ENCODE assay signal across 8 cellular contexts in the genomic region with DNA sequence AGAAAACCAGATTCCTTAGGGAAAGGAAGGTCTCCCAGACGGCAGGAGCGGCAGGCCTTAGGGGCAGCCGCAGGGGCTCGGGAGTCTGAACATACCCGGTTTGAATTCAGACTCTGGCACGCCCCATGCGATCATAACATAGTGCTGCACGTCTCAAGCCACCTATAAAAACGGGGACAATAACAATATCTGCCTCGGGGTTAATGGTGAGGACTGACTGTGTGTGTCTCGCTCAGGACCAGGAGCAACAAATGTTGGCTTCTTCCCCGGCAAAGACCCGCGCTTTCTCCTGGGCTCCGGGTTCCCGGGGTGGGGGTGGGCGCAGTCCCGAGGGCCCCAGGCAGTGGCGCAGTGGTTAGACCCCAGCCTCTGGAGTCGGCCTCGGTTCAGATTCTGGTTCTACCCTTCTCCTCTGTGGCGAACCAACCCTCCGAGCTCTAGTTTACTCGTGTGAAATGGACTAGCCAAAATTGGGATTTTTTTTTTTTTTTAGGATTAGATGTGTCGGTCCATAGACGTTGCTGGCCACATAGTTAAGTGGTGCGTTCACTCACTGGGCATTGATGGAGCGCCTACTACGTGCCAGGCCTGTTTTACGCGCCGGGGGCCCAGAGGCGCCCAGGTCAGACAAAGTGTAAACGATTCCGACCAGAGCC. TPM values are rescaled to one million over a fixed set of nuclear protein-coding genes. Genes with fewer than 3 reads are reported as not detected.
A peak's percentile ranks its signal among the peaks of the same experiment; 100 is the strongest.
DNase-seq lines count a peak whose midpoint lies in the region; TF ChIP-seq lines count a peak whose summit lies in the region.

No MANE protein-coding gene starts in this region.

- peaks cover 32% of the 10 kb centered on the region for H3F3A ChIP-seq in neural progenitor cell (ENCODE audit: low read depth)

- H3K79me2 ChIP-seq in neural progenitor cell (ENCODE audit: low read depth), result peaks cover 43% of the 10 kb centered on the region

- peak overlapping the region; percentile 98 for H3K4me2 ChIP-seq in neural progenitor cell

- in situ Hi-C loops in KBM-7 (cut with MboI; ENCODE audit: low pct_unique_long_range_greater_than_20kb, low sequenced_read_pairs), result no loop called here

- H3K9ac ChIP-seq in neural progenitor cell, result no peak overlapping the region

- H3K27ac ChIP-seq in C4-2B (peak overlapping the region; percentile 93), neural progenitor cell (no peak overlapping the region)

- peaks cover 8% of the 10 kb centered on the region for H3K27me3 Mint-ChIP-seq in neural progenitor cell (ENCODE audit: insufficient read depth, low read depth)

- H3K4me1 ChIP-seq in neural progenitor cell, result peaks cover 39% of the 10 kb centered on the region

- H3K4me3 Mint-ChIP-seq in neural progenitor cell, result peak overlapping the region; percentile 93

- peak overlapping the region; percentile 67 for H3K4me3 ChIP-seq in fibroblast of villous mesenchyme (ENCODE audit: low read depth, low read length)
- H3K4me3 ChIP-seq in neural progenitor cell, result peak overlapping the region; percentile 85

- H3K36me3 Mint-ChIP-seq in neural progenitor cell, result peaks cover 5% of the 10 kb centered on the region

- TF ChIP-seq CTCF in C4-2B (conservative IDR thresholded peaks at IDR 0.05), result no peak
- no peak for TF ChIP-seq CTCF in fibroblast of villous mesenchyme (IDR thresholded peaks at IDR 0.05; ENCODE audit: insufficient read depth, low read depth, low read length)
- TF ChIP-seq CTCF in neural progenitor cell (IDR thresholded peaks at IDR 0.05), result no peak

- DNase-seq in T1000 (lab: John Stamatoyannopoulos, UW) (peak; percentile 41), fibroblast of villous mesenchyme (ENCODE audit: low read depth) (peak; percentile 57), neural progenitor cell (ENCODE audit: low spot score) (peak; percentile 54), ureter (ENCODE audit: low spot score) (no peak), NCI-H510A treated with DMSO at 0.1 percent for 48 hours (lab: John Stamatoyannopoulos, UW) (no peak), KBM-7 (no peak), DMS 273 (lab: John Stamatoyannopoulos, UW; ENCODE audit: unreplicated experiment) (no peak)

- H3K9me3 ChIP-seq in neural progenitor cell (ENCODE audit: low read depth), result no peaks in the 10 kb centered on the region

- H3K9me3 Mint-ChIP-seq in neural progenitor cell, result peaks cover 5% of the 10 kb centered on the region

- no peaks in the 10 kb centered on the region for H3K36me3 ChIP-seq in neural progenitor cell

- peaks cover 47% of the 10 kb centered on the region for H3K4me1 Mint-ChIP-seq in neural progenitor cell

- peaks cover 35% of the 10 kb centered on the region for H4K20me1 ChIP-seq in neural progenitor cell (ENCODE audit: low read depth)

- peak overlapping the region; percentile 72 for H2AFZ ChIP-seq in neural progenitor cell (replicated peaks)

- peak overlapping the region; percentile 97 for H3K27ac Mint-ChIP-seq in neural progenitor cell

- peaks cover 11% of the 10 kb centered on the region for H3K27me3 ChIP-seq in neural progenitor cell

RNA-seq across cellular contexts. Expression of a gene that starts 1.0 kb away (rescaled TPM):
- 92.1 and 115 TPM in 2 replicates for total RNA-seq in fibroblast of villous mesenchyme
- 50.4 and 53.4 TPM in 2 replicates for total RNA-seq in neural progenitor cell (ENCODE audit: low replicate concordance)
- 29.9 TPM for total RNA-seq in ureter

Comparison
In these comparisons a context has a peak if more than half of its experiments do, and no peak if none do; other contexts are left out.
1. DNase-seq: peak in T1000 (single experiment), fibroblast of villous mesenchyme (single experiment) and neural progenitor cell (single experiment); none in ureter (single experiment), NCI-H510A treated with DMSO at 0.1 percent for 48 hours (single experiment), KBM-7 (single experiment) and DMS 273 (single experiment).